In the genomic region with DNA sequence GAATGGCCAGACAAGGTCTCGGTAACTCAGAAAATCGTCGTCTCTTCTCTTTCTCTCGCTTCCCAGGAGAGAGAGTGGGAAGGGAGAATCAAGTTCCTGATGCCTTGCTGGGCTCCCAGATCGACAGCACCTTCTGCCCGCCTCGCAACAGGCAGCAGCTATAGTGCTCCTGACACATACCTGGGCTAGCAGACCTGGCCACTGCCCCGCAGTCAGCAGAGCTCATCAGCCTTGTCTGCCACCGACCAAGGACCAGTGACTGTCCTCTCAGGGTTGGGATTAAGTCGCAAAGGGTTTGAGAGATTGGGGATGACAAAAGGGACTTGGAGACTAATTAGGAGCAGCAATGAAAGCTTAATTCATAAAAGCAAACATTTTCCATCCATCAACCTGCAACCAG, we compare ENCODE assay signal across 15 cellular contexts. TPM values are rescaled to one million over a fixed set of nuclear protein-coding genes. Genes with fewer than 3 reads are reported as not detected.
DNase-seq lines count a peak whose midpoint lies in the region; ATAC-seq and TF ChIP-seq lines count a peak whose summit lies in the region.
"Had no signal": no experiment of that assay in that cellular context is flagged by ENCODE, and none has a peak within 500 bp of the region (broad histone marks: within the 10 kb centered on the region; RNA-seq: fewer than 3 reads in every experiment).

No MANE protein-coding gene starts in this region.

- peaks cover 81% of the 10 kb centered on the region for H3K4me1 Mint-ChIP-seq in activated T-cell treated with anti-CD3 and anti-CD28 coated beads, Interleukin-2, amount 50 U/mL, for 72 hours (ENCODE audit: low read depth)
- peaks cover 55 to 56% of the 10 kb centered on the region in 2 donors for H3K4me1 Mint-ChIP-seq in effector memory CD8-positive, alpha-beta T cell (ENCODE audit: low read depth in 2 of 2)
- H3K4me1 Mint-ChIP-seq in stimulated activated effector memory CD8-positive, alpha-beta T cell treated with anti-CD3 and anti-CD28 coated beads, Interleukin-12 subunit alpha, Interleukin-12 subunit beta, amount 100 ng/mL, for 72 hours: peaks cover 67% of the 10 kb centered on the region

- no peak for TF ChIP-seq POLR2A in gastroesophageal sphincter (IDR thresholded peaks at IDR 0.05)

- H3K27ac ChIP-seq in OCI-LY7 (ENCODE audit: low read depth, low read length, poor library complexity, severe bottlenecking): no peak overlapping the region
- no peak overlapping the region for H3K27ac ChIP-seq in gastroesophageal sphincter
- H3K27ac ChIP-seq: prostate gland had no signal

- CTCF ChIA-PET in OCI-LY7 (lab: Charles Lee; ENCODE audit: unreplicated experiment): interaction anchor here (0.5 kb wide), 1 partner anchor 648 kb away, joined by 3 read pairs; no protein-coding TSS in a partner anchor

- H3K4me3 ChIP-seq in OCI-LY7 (ENCODE audit: low read depth, low read length, poor library complexity, severe bottlenecking) (peak overlapping the region; percentile 91), gastroesophageal sphincter (no peak overlapping the region)
- H3K4me3 ChIP-seq: prostate gland had no signal

- H3K4me1 ChIP-seq in OCI-LY7 (ENCODE audit: insufficient read depth, low read length, poor library complexity, severe bottlenecking): peaks cover 60% of the 10 kb centered on the region
- H3K4me1 ChIP-seq in gastroesophageal sphincter: peaks cover 0 to 29% (median 12%) of the 10 kb centered on the region in 3 donors
- H3K4me1 ChIP-seq: prostate gland had no signal

- peaks cover 90% of the 10 kb centered on the region for H3K27me3 ChIP-seq in gastroesophageal sphincter

- no peak for TF ChIP-seq CTCF in OCI-LY7 (conservative IDR thresholded peaks at IDR 0.05; ENCODE audit: low read length)
- no peak for TF ChIP-seq CTCF in gastroesophageal sphincter (IDR thresholded peaks at IDR 0.05)

- ATAC-seq in activated T-cell treated with anti-CD3 and anti-CD28 coated beads, Interleukin-2, amount 50 U/mL, for 72 hours (replicated peaks in 1 of 2): no peak
- ATAC-seq in effector memory CD8-positive, alpha-beta T cell (replicated peaks): no peak
- ATAC-seq in stimulated activated effector memory CD8-positive, alpha-beta T cell treated with anti-CD3 and anti-CD28 coated beads, Interleukin-12 subunit alpha, Interleukin-12 subunit beta, amount 100 ng/mL, for 72 hours: no peak
- ATAC-seq in HG02678 (IDR thresholded peaks at IDR 0.05; ENCODE audit: unreplicated experiment): no peak
- no peak for ATAC-seq in HG02884 (IDR thresholded peaks at IDR 0.05; ENCODE audit: unreplicated experiment)
- ATAC-seq in gastroesophageal sphincter: no peak
- ATAC-seq: HepG2 had no signal

- TF ChIP-seq EP300 in gastroesophageal sphincter (IDR thresholded peaks at IDR 0.05): no peak

- H3K9me2 ChIP-seq in OCI-LY7 (ENCODE audit: insufficient read depth, low read length): no peaks in the 10 kb centered on the region

- H4K20me1 ChIP-seq in OCI-LY7 (ENCODE audit: insufficient read depth, low read length): peaks cover 27% of the 10 kb centered on the region; the same call in 1 of the 2 replicates

- peaks cover 62% of the 10 kb centered on the region for H3K36me3 ChIP-seq in OCI-LY7 (ENCODE audit: insufficient read depth, low read length)
- H3K36me3 ChIP-seq in gastroesophageal sphincter: no peaks in the 10 kb centered on the region
- H3K36me3 ChIP-seq: prostate gland had no signal

- H3K27ac Mint-ChIP-seq in activated T-cell treated with anti-CD3 and anti-CD28 coated beads, Interleukin-2, amount 50 U/mL, for 72 hours: peak overlapping the region; percentile 95
- peak overlapping the region; percentile 100 for H3K27ac Mint-ChIP-seq in effector memory CD8-positive, alpha-beta T cell
- peak overlapping the region; percentile 73 for H3K27ac Mint-ChIP-seq in stimulated activated effector memory CD8-positive, alpha-beta T cell treated with anti-CD3 and anti-CD28 coated beads, Interleukin-12 subunit alpha, Interleukin-12 subunit beta, amount 100 ng/mL, for 72 hours

- BruUV-seq in OCI-LY7 (replicated peaks; lab: Mats Ljungman, UMichigan): no TSS peak

- H3K36me3 Mint-ChIP-seq in activated T-cell treated with anti-CD3 and anti-CD28 coated beads, Interleukin-2, amount 50 U/mL, for 72 hours (ENCODE audit: insufficient read depth in 2 of 2): peaks cover 40 to 42% of the 10 kb centered on the region in 2 donors
- H3K36me3 Mint-ChIP-seq in effector memory CD8-positive, alpha-beta T cell (ENCODE audit: insufficient read depth): peaks cover 98% of the 10 kb centered on the region
- peaks cover 95% of the 10 kb centered on the region for H3K36me3 Mint-ChIP-seq in stimulated activated effector memory CD8-positive, alpha-beta T cell treated with anti-CD3 and anti-CD28 coated beads, Interleukin-12 subunit alpha, Interleukin-12 subunit beta, amount 100 ng/mL, for 72 hours

- peak overlapping the region; percentile 85 for H3K4me2 ChIP-seq in OCI-LY7 (ENCODE audit: low read length)

- peak overlapping the region; percentile 86 to 95 for H3K4me3 Mint-ChIP-seq in activated T-cell treated with anti-CD3 and anti-CD28 coated beads, Interleukin-2, amount 50 U/mL, for 72 hours
- peak overlapping the region; percentile 98 for H3K4me3 Mint-ChIP-seq in effector memory CD8-positive, alpha-beta T cell
- H3K4me3 Mint-ChIP-seq in stimulated activated effector memory CD8-positive, alpha-beta T cell treated with anti-CD3 and anti-CD28 coated beads, Interleukin-12 subunit alpha, Interleukin-12 subunit beta, amount 100 ng/mL, for 72 hours: peak overlapping the region; percentile 92

- intact Hi-C loops in OCI-LY7 (cut with micrococcal nuclease; ENCODE audit: unreplicated experiment): no loop called here

- H3K79me2 ChIP-seq in OCI-LY7 (ENCODE audit: insufficient read depth, low read depth, low read length): peaks cover 23% of the 10 kb centered on the region

- H3K9me3 Mint-ChIP-seq in activated T-cell treated with anti-CD3 and anti-CD28 coated beads, Interleukin-2, amount 50 U/mL, for 72 hours: no peaks in the 10 kb centered on the region
- no peaks in the 10 kb centered on the region for H3K9me3 Mint-ChIP-seq in effector memory CD8-positive, alpha-beta T cell
- no peaks in the 10 kb centered on the region for H3K9me3 Mint-ChIP-seq in stimulated activated effector memory CD8-positive, alpha-beta T cell treated with anti-CD3 and anti-CD28 coated beads, Interleukin-12 subunit alpha, Interleukin-12 subunit beta, amount 100 ng/mL, for 72 hours

- H3K27me3 Mint-ChIP-seq in activated T-cell treated with anti-CD3 and anti-CD28 coated beads, Interleukin-2, amount 50 U/mL, for 72 hours (ENCODE audit: low read depth): no peaks in the 10 kb centered on the region
- no peaks in the 10 kb centered on the region for H3K27me3 Mint-ChIP-seq in effector memory CD8-positive, alpha-beta T cell

- POLR2A ChIA-PET in OCI-LY7 (lab: Charles Lee): no interaction called here

- H3K9me3 ChIP-seq in OCI-LY7 (ENCODE audit: low read length) (no peaks in the 10 kb centered on the region), gastroesophageal sphincter (no peaks in the 10 kb centered on the region)
- H3K9me3 ChIP-seq: prostate gland had no signal

- 24% methylated on average over 9 of the region's 10 CpGs; no CpG with 5 or more reads in 1 of the 2 donors for WGBS in gastroesophageal sphincter (ENCODE audit: low coverage in 1 of 2), 2 donors

- no peak for DNase-seq in activated T-cell treated with anti-CD3 and anti-CD28 coated beads, Interleukin-2, amount 50 U/mL, for 72 hours
- no peak for DNase-seq in activated T-cell treated with anti-CD3 and anti-CD28 coated beads for 4 hours
- DNase-seq in OCI-LY7 (ENCODE audit: low spot score): no peak
- no peak for DNase-seq in effector memory CD8-positive, alpha-beta T cell
- DNase-seq in stimulated activated effector memory CD8-positive, alpha-beta T cell treated with anti-CD3 and anti-CD28 coated beads, Interleukin-12 subunit alpha, Interleukin-12 subunit beta, amount 100 ng/mL, for 72 hours (ENCODE audit: low spot score in 2 of 2): no peak
- DNase-seq: cerebellar nuclear complex; DMS153; erythroblast; NCI-H526; stimulated activated CD4-positive, alpha-beta T cell treated with anti-CD3 and anti-CD28 coated beads, Interleukin-1b, Interleukin-23, amount 100 ng/mL, for 48 hours had no signal

- no peak overlapping the region for H2AFZ ChIP-seq in OCI-LY7 (ENCODE audit: low read length)

RNA-seq across cellular contexts. Expression of a gene that starts 4.1 kb away (rescaled TPM):
- 100 to 1,000 TPM; 254 to 298 TPM for total RNA-seq in activated T-cell treated with anti-CD3 and anti-CD28 coated beads, Interleukin-2, amount 50 U/mL, for 72 hours
- total RNA-seq in OCI-LY7 (2014; rRNA removed; shearing (Covaris generic)): 9.5 and 12.2 TPM in 2 replicates
- total RNA-seq in OCI-LY7 (2022) (39.5 and 41.1 TPM in 2 replicates), gastroesophageal sphincter (1 to 10 TPM in 2 of 4 donors, under 1 TPM in 2; 0.62 to 2.0 (median 1.3) TPM)

Comparison
In these comparisons a context has a peak if more than half of its experiments do, and no peak if none do; other contexts are left out.
1. RNA of a gene that starts 4.1 kb away (total RNA-seq): 254 to 298 TPM in activated T-cell treated with anti-CD3 and anti-CD28 coated beads, Interleukin-2, amount 50 U/mL, for 72 hours; 9.5 to 41.1 TPM in OCI-LY7 and 0.62 to 2.0 TPM in gastroesophageal sphincter; every median in the first group is over 4 times any median in the second.
2. Peak in every context shown above with its lines, with median percentiles within 50 percentile points of each other: H3K27ac Mint-ChIP-seq and H3K4me3 Mint-ChIP-seq.